Comparison of ENCODE assay signal across 13 cellular contexts in the genomic region with DNA sequence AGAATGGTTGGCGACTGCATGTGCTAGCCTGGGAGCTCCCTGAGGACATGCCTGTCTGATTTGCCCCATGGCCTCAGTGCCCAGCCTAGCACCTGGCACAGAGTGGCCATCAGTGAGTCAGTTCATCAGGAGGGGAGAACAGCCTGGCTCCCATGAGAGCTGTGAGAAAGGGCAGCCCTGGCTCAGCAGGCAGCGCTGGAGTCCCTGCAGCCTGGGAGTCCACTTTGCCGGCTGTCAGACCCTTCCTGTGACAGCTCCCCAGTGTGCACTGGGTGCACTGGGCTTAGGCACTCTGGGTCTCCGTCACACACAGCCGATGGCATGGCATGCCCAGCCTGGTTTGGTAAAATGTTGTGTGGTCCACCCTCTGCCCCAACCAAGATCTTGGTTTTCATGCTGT.
"Had no signal": no experiment of that assay in that cellular context is flagged by ENCODE, and none has a peak within 500 bp of the region (broad histone marks: within the 10 kb centered on the region; RNA-seq: fewer than 3 reads in every experiment).

No MANE protein-coding gene starts in this region.

- H3K9me3 ChIP-seq: ascending aorta, colonic mucosa, prostate gland, right atrium auricular region, suprapubic skin, transverse colon had no signal

- H3K9me3 Mint-ChIP-seq: activated T-helper 17 cell treated with anti-CD3 and anti-CD28 coated beads, Interleukin-2, amount 50 U/mL, for 72 hours; central memory CD8-positive, alpha-beta T cell; endodermal cell; stimulated activated naive CD8-positive, alpha-beta T cell treated with anti-CD3 and anti-CD28 coated beads, Interleukin-15, Interleukin-2, amounts not matched to agents 100 ng/mL and 50 ng/mL, for 24 hours had no signal

- H3K27ac Mint-ChIP-seq: activated CD4-positive, alpha-beta T cell treated with anti-CD3 and anti-CD28 coated beads for 36 hours; activated T-helper 17 cell treated with anti-CD3 and anti-CD28 coated beads, Interleukin-2, amount 50 U/mL, for 72 hours; endodermal cell; stimulated activated naive CD8-positive, alpha-beta T cell treated with anti-CD3 and anti-CD28 coated beads, Interleukin-15, Interleukin-2, amounts not matched to agents 100 ng/mL and 50 ng/mL, for 24 hours had no signal

- H3K4me1 Mint-ChIP-seq: activated T-helper 17 cell treated with anti-CD3 and anti-CD28 coated beads, Interleukin-2, amount 50 U/mL, for 72 hours had no signal

- H3K4me3 Mint-ChIP-seq: activated CD4-positive, alpha-beta T cell treated with anti-CD3 and anti-CD28 coated beads for 36 hours; activated T-helper 17 cell treated with anti-CD3 and anti-CD28 coated beads, Interleukin-2, amount 50 U/mL, for 72 hours; central memory CD8-positive, alpha-beta T cell; endodermal cell; stimulated activated naive CD8-positive, alpha-beta T cell treated with anti-CD3 and anti-CD28 coated beads, Interleukin-15, Interleukin-2, amounts not matched to agents 100 ng/mL and 50 ng/mL, for 24 hours had no signal

- H3K4me1 ChIP-seq: colonic mucosa had no signal

- H3K36me3 ChIP-seq: ascending aorta, colonic mucosa, prostate gland, right atrium auricular region, suprapubic skin, transverse colon had no signal

- H3K27me3 ChIP-seq: ascending aorta, colonic mucosa, hepatocyte, right atrium auricular region, suprapubic skin, transverse colon had no signal

- H3K79me2 ChIP-seq: hepatocyte had no signal

- H3K4me3 ChIP-seq: ascending aorta, colonic mucosa, hepatocyte, prostate gland, right atrium auricular region, suprapubic skin, transverse colon had no signal

- H3K27me3 Mint-ChIP-seq: activated CD4-positive, alpha-beta T cell treated with anti-CD3 and anti-CD28 coated beads for 36 hours; activated T-helper 17 cell treated with anti-CD3 and anti-CD28 coated beads, Interleukin-2, amount 50 U/mL, for 72 hours; central memory CD8-positive, alpha-beta T cell; stimulated activated naive CD8-positive, alpha-beta T cell treated with anti-CD3 and anti-CD28 coated beads, Interleukin-15, Interleukin-2, amounts not matched to agents 100 ng/mL and 50 ng/mL, for 24 hours had no signal

- H3K27ac ChIP-seq: ascending aorta, colonic mucosa, epithelial cell of prostate, hepatocyte, prostate gland, right atrium auricular region, suprapubic skin, transverse colon had no signal

- H2AFZ ChIP-seq: hepatocyte had no signal
